9 cellular contexts compared by ENCODE assay signal in the genomic region with DNA sequence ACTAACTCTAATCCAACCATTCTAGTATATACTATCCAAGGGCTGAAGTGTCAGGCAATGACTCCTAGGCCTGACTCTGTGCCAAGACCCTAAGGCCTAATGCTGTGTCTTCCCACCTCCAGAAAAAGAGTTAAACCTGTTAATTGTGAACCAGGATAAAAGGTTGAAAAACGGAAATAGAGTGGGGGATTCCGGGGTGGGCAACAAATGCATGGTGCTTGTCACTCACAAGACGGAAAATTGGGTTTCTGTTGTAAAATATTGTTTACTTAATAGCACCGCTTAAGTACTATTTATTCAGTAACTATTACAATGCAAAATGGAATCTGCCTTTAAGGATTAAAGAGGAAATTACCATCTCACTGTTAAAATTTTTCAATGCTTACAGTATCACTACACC. TPM values are rescaled to one million over a fixed set of nuclear protein-coding genes. Genes with fewer than 3 reads are reported as not detected.
A peak's percentile ranks its signal among the peaks of the same experiment; 100 is the strongest.
DNase-seq lines count a peak whose midpoint lies in the region; ATAC-seq and TF ChIP-seq lines count a peak whose summit lies in the region.
"Had no signal": no experiment of that assay in that cellular context is flagged by ENCODE, and none has a peak within 500 bp of the region (broad histone marks: within the 10 kb centered on the region; RNA-seq: fewer than 3 reads in every experiment).

No MANE protein-coding gene starts in this region.

- peaks cover 9 to 59% (median 16%) of the 10 kb centered on the region in 3 donors for H3K36me3 Mint-ChIP-seq in CD8-positive, alpha-beta memory T cell
- peaks cover 13% of the 10 kb centered on the region for H3K36me3 Mint-ChIP-seq in IgD-negative memory B cell
- peaks cover 15 to 64% (median 51%) of the 10 kb centered on the region in 5 donors for H3K36me3 Mint-ChIP-seq in naive thymus-derived CD4-positive, alpha-beta T cell

- H3K4me3 Mint-ChIP-seq in CD8-positive, alpha-beta memory T cell = peak overlapping the region; percentile 95 to 99 (median 97)
- H3K4me3 Mint-ChIP-seq in IgD-negative memory B cell = peak overlapping the region; percentile 98 to 99 (median 99)
- H3K4me3 Mint-ChIP-seq in naive thymus-derived CD4-positive, alpha-beta T cell = peak overlapping the region; percentile 87 to 98 (median 94)

- H3K27ac Mint-ChIP-seq in CD8-positive, alpha-beta memory T cell = peak overlapping the region; percentile 86 to 100 (median 96)
- peak overlapping the region; percentile 29 to 97 (median 84) for H3K27ac Mint-ChIP-seq in IgD-negative memory B cell
- peak overlapping the region; percentile 88 to 98 (median 91) for H3K27ac Mint-ChIP-seq in naive thymus-derived CD4-positive, alpha-beta T cell

- H3K27ac ChIP-seq in CD8-positive, alpha-beta memory T cell (ENCODE audit: low read depth, low read length) = peak overlapping the region; percentile 98
- H3K27ac ChIP-seq in naive thymus-derived CD4-positive, alpha-beta T cell (ENCODE audit: low read depth, low read length) = peak overlapping the region; percentile 98

- POLR2A ChIA-PET in CD8-positive, alpha-beta memory T cell (lab: Charles Lee) = interaction anchor here (0.5 to 2.2 kb wide), 3 partner anchors 8 to 104 kb away, joined by 3 to 14 read pairs (median 4); no protein-coding TSS in a partner anchor
- POLR2A ChIA-PET in naive thymus-derived CD4-positive, alpha-beta T cell (lab: Charles Lee) = interaction anchor here (1.0 to 7.9 kb wide), 22 partner anchors 7 to 110 kb away, joined by 3 to 98 read pairs (median 13); no protein-coding TSS in a partner anchor

- H3K9me3 ChIP-seq in CD8-positive, alpha-beta memory T cell (ENCODE audit: low read length) = no peaks in the 10 kb centered on the region
- no peaks in the 10 kb centered on the region for H3K9me3 ChIP-seq in naive thymus-derived CD4-positive, alpha-beta T cell (ENCODE audit: control insufficient read depth in 2 of 3, low read length in 3 of 3)

- H3K27me3 ChIP-seq in CD8-positive, alpha-beta memory T cell (ENCODE audit: insufficient read depth, low read length, poor library complexity, severe bottlenecking) = no peaks in the 10 kb centered on the region
- H3K27me3 ChIP-seq in naive thymus-derived CD4-positive, alpha-beta T cell (ENCODE audit: control insufficient read depth in 2 of 2, insufficient read depth in 2 of 2, low read length in 2 of 2) = no peaks in the 10 kb centered on the region

- ATAC-seq in naive thymus-derived CD4-positive, alpha-beta T cell = no peak
- ATAC-seq in GM19455 (IDR thresholded peaks at IDR 0.05; ENCODE audit: unreplicated experiment) (no peak), HG02798 (IDR thresholded peaks at IDR 0.05; ENCODE audit: poor library complexity, unreplicated experiment) (no peak)

- intact Hi-C loops in naive thymus-derived CD4-positive, alpha-beta T cell (cut with micrococcal nuclease) = loop anchor here in 1 of 2 donors (5.0 kb wide), 1 partner anchor 36 kb away; no protein-coding TSS in a partner anchor

- peak in 1 of 5 donors; percentile 17 for DNase-seq in CD8-positive, alpha-beta memory T cell
- DNase-seq in astrocyte of the spinal cord (ENCODE audit: low read depth, low spot score) (peak; percentile 72), GOT3 (lab: John Stamatoyannopoulos, UW) (no peak), SK-N-DZ (ENCODE audit: low spot score) (no peak)
- DNase-seq in naive thymus-derived CD4-positive, alpha-beta T cell = peak in 1 of 9 donors; percentile 22
- DNase-seq: NCI-H2029 treated with DMSO at 0.1 percent for 48 hours had no signal

- CTCF ChIA-PET in CD8-positive, alpha-beta memory T cell (lab: Charles Lee) = interaction anchor here (2.1 to 6.2 kb wide), 3 partner anchors 9 to 100 kb away, joined by 8 to 56 read pairs (median 15); a partner anchor contains a TSS
- CTCF ChIA-PET in naive thymus-derived CD4-positive, alpha-beta T cell (lab: Charles Lee) = interaction anchor here (0.7 to 5.4 kb wide), 5 partner anchors 10 to 108 kb away, joined by 3 to 63 read pairs (median 16); no protein-coding TSS in a partner anchor

- peaks cover 41% of the 10 kb centered on the region for H3K4me1 ChIP-seq in CD8-positive, alpha-beta memory T cell (ENCODE audit: insufficient read depth, low read length)
- H3K4me1 ChIP-seq in naive thymus-derived CD4-positive, alpha-beta T cell (ENCODE audit: control insufficient read depth in 2 of 2, insufficient read depth in 2 of 2, low read length in 2 of 2) = peaks cover 17 to 26% of the 10 kb centered on the region in 2 donors

- no peaks in the 10 kb centered on the region for H3K9me3 Mint-ChIP-seq in CD8-positive, alpha-beta memory T cell
- H3K9me3 Mint-ChIP-seq in IgD-negative memory B cell = no peaks in the 10 kb centered on the region
- H3K9me3 Mint-ChIP-seq in naive thymus-derived CD4-positive, alpha-beta T cell = peaks cover 0 to 7% (median 0%) of the 10 kb centered on the region in 11 donors

- peaks cover 41 to 53% (median 53%) of the 10 kb centered on the region in 3 donors for H3K4me1 Mint-ChIP-seq in CD8-positive, alpha-beta memory T cell
- peaks cover 23 to 36% (median 33%) of the 10 kb centered on the region in 3 donors for H3K4me1 Mint-ChIP-seq in IgD-negative memory B cell
- H3K4me1 Mint-ChIP-seq in naive thymus-derived CD4-positive, alpha-beta T cell = peaks cover 27 to 38% (median 31%) of the 10 kb centered on the region in 7 donors

- no peak for TF ChIP-seq CTCF in astrocyte of the spinal cord (IDR thresholded peaks at IDR 0.05; ENCODE audit: low read depth, low read length)

- H3K27me3 Mint-ChIP-seq in CD8-positive, alpha-beta memory T cell = peaks cover 0 to 2% of the 10 kb centered on the region in 2 donors
- H3K27me3 Mint-ChIP-seq in IgD-negative memory B cell = no peaks in the 10 kb centered on the region
- H3K27me3 Mint-ChIP-seq in naive thymus-derived CD4-positive, alpha-beta T cell = no peaks in the 10 kb centered on the region

- peak overlapping the region; percentile 88 for H3K4me3 ChIP-seq in CD8-positive, alpha-beta memory T cell (ENCODE audit: low read length)
- H3K4me3 ChIP-seq in astrocyte of the spinal cord (ENCODE audit: low read depth, low read length) = peak overlapping the region; percentile 32
- peak overlapping the region; percentile 73 for H3K4me3 ChIP-seq in naive thymus-derived CD4-positive, alpha-beta T cell (ENCODE audit: low read length)

- in situ Hi-C loops in astrocyte of the spinal cord (cut with HindIII; ENCODE audit: low sequenced_read_pairs) = no loop called here

- H3K36me3 ChIP-seq in CD8-positive, alpha-beta memory T cell (ENCODE audit: insufficient read depth, low read length) = peaks cover 12% of the 10 kb centered on the region
- peaks cover 0 to 25% (median 9%) of the 10 kb centered on the region in 3 experiments for H3K36me3 ChIP-seq in naive thymus-derived CD4-positive, alpha-beta T cell (ENCODE audit: control insufficient read depth in 2 of 3, insufficient read depth in 3 of 3, low read length in 3 of 3)

RNA-seq across cellular contexts. Expression of a gene that starts 3.2 kb away (rescaled TPM):
- 100 to 1,000 TPM; 121 to 130 TPM for total RNA-seq in CD8-positive, alpha-beta memory T cell
- polyA plus RNA-seq in CD8-positive, alpha-beta memory T cell = 54.6 TPM
- 71.9 TPM for polyA plus RNA-seq in IgD-negative memory B cell
- 100 to 1,000 TPM; 274 to 513 (median 338) TPM for total RNA-seq in naive thymus-derived CD4-positive, alpha-beta T cell
- polyA plus RNA-seq in naive thymus-derived CD4-positive, alpha-beta T cell = 100 to 1,000 TPM in 1 of 2 donors, 10 to 100 TPM in 1; 66.0 to 149 TPM
- 8.2 and 10.9 TPM in 2 replicates for polyA plus RNA-seq in SK-N-DZ (2014; cell fraction: cytosol; rRNA removed)
- 4.0 and 4.4 TPM in 2 replicates for polyA plus RNA-seq in SK-N-DZ (2014; cell fraction: nucleus; rRNA removed)

Comparison
In these comparisons a context has a peak if more than half of its experiments do, and no peak if none do; other contexts are left out.
1. H3K4me3 ChIP-seq: peak in every context shown above with its lines; median percentile 88 in CD8-positive, alpha-beta memory T cell; 73 in naive thymus-derived CD4-positive, alpha-beta T cell; 32 in astrocyte of the spinal cord.